Comparison of ENCODE assay signal across 18 cellular contexts in the genomic region with DNA sequence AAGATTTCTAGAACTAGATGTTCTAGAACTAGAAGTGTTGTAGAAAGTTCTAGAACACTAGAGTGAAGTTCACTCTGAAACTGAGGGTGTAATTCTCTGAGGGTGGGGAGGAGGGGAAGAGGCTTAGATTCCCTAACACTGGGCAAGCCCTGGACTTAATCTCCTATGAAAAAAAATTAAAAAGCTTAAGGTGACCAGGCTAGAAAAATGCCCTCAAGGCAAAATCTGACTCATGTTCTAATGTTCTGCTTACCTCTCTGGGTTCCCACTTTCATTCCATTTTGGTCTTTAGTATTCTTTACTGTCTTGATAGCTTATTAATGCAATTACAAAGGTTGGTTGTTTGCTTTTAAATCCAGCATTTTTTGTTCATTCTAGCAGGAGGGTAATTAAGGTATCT.
"Had no signal": no experiment of that assay in that cellular context is flagged by ENCODE, and none has a peak within 500 bp of the region (broad histone marks: within the 10 kb centered on the region; RNA-seq: fewer than 3 reads in every experiment).

No MANE protein-coding gene starts in this region.

- H3K27ac Mint-ChIP-seq: activated CD8-positive, alpha-beta memory T cell treated with anti-CD3 and anti-CD28 coated beads, Interleukin-2, amount 10 ng/mL, durations not matched to agents 7 days and 5 days; activated naive CD4-positive, alpha-beta T cell treated with anti-CD3 and anti-CD28 coated beads, Interleukin-2, amount 50 U/mL, for 24 hours; activated T-cell treated with anti-CD3 and anti-CD28 coated beads, Interleukin-2, amount 50 U/mL, for 24 hours; natural killer cell treated with Interleukin-12 subunit alpha and Interleukin-12 subunit beta and Interleukin-15 and Interleukin-18, amount 100 ng/mL, for 72 hours; T-helper 2 cell treated with Interferon-gamma antibody and Interleukin-4, amounts not matched to agents 5 μg/mL and 100 μg/mL, for 36 hours had no signal

- H3K27me3 ChIP-seq: brain microvascular endothelial cell, esophagus squamous epithelium, sigmoid colon had no signal

- H3K4me3 ChIP-seq: esophagus squamous epithelium, prostate gland, sigmoid colon had no signal

- H3K4me1 ChIP-seq: prostate gland, sigmoid colon had no signal

- H3K27ac ChIP-seq: brain microvascular endothelial cell, esophagus squamous epithelium, prostate gland, sigmoid colon had no signal

- H3K4me1 Mint-ChIP-seq: activated CD8-positive, alpha-beta memory T cell treated with anti-CD3 and anti-CD28 coated beads, Interleukin-2, amount 10 ng/mL, durations not matched to agents 7 days and 5 days; activated naive CD4-positive, alpha-beta T cell treated with anti-CD3 and anti-CD28 coated beads, Interleukin-2, amount 50 U/mL, for 24 hours had no signal

- H3K36me3 Mint-ChIP-seq: activated CD8-positive, alpha-beta memory T cell treated with anti-CD3 and anti-CD28 coated beads, Interleukin-2, amount 10 ng/mL, durations not matched to agents 7 days and 5 days; activated naive CD4-positive, alpha-beta T cell treated with anti-CD3 and anti-CD28 coated beads, Interleukin-2, amount 50 U/mL, for 24 hours; natural killer cell treated with Interleukin-12 subunit alpha and Interleukin-12 subunit beta and Interleukin-15 and Interleukin-18, amount 100 ng/mL, for 72 hours had no signal

- H3K4me3 Mint-ChIP-seq: activated CD8-positive, alpha-beta memory T cell treated with anti-CD3 and anti-CD28 coated beads, Interleukin-2, amount 10 ng/mL, durations not matched to agents 7 days and 5 days; activated naive CD4-positive, alpha-beta T cell treated with anti-CD3 and anti-CD28 coated beads, Interleukin-2, amount 50 U/mL, for 24 hours; activated T-cell treated with anti-CD3 and anti-CD28 coated beads, Interleukin-2, amount 50 U/mL, for 24 hours; natural killer cell treated with Interleukin-12 subunit alpha and Interleukin-12 subunit beta and Interleukin-15 and Interleukin-18, amount 100 ng/mL, for 72 hours; T-helper 2 cell treated with Interferon-gamma antibody and Interleukin-4, amounts not matched to agents 5 μg/mL and 100 μg/mL, for 36 hours had no signal

- H3K36me3 ChIP-seq: prostate gland had no signal

- H3K9me3 ChIP-seq: esophagus squamous epithelium, prostate gland, sigmoid colon had no signal

- ATAC-seq: activated CD8-positive, alpha-beta memory T cell treated with anti-CD3 and anti-CD28 coated beads, Interleukin-2, amount 10 ng/mL, durations not matched to agents 7 days and 5 days; left lobe of liver; natural killer cell treated with Interleukin-12 subunit alpha and Interleukin-12 subunit beta and Interleukin-15 and Interleukin-18, amount 100 ng/mL, for 72 hours had no signal

- DNase-seq: activated CD4-positive, alpha-beta T cell treated with anti-CD3 and anti-CD28 coated beads, Interleukin-2, amount 50 U/mL, for 4 hours; activated CD4-positive, CD25-positive, alpha-beta regulatory T cell treated with anti-CD3 and anti-CD28 coated beads, Interleukin-2, amount 50 U/mL, for 72 hours; activated CD8-positive, alpha-beta memory T cell treated with anti-CD3 and anti-CD28 coated beads, Interleukin-2, amount 10 ng/mL, durations not matched to agents 7 days and 5 days; activated effector memory CD4-positive, alpha-beta T cell treated with Interleukin-2 at 50 U/mL for 16 hours; activated T-cell treated with anti-CD3 and anti-CD28 coated beads, Interleukin-2, amount 50 U/mL, for 24 hours; amygdala; brain microvascular endothelial cell; esophagus squamous epithelium; foreskin melanocyte; nucleus accumbens; sigmoid colon; stimulated activated naive CD4-positive, alpha-beta T cell; substantia nigra had no signal
